20 cellular contexts compared by ENCODE assay signal in genomic region chr7:149823191-149823630, GRCh38. TPM values are rescaled to one million over a fixed set of nuclear protein-coding genes. Genes with fewer than 3 reads are reported as not detected.
DNase-seq lines count a peak whose midpoint lies in the region; ATAC-seq and TF ChIP-seq lines count a peak whose summit lies in the region.
"Had no signal": no experiment of that assay in that cellular context is flagged by ENCODE, and none has a peak within 500 bp of the region (broad histone marks: within the 10 kb centered on the region; RNA-seq: fewer than 3 reads in every experiment).

No MANE protein-coding gene starts in this region.

- no peaks in the 10 kb centered on the region for H3K36me3 ChIP-seq in right atrium auricular region
- no peaks in the 10 kb centered on the region for H3K36me3 ChIP-seq in mucosa of descending colon (ENCODE audit: low read depth)
- H3K36me3 ChIP-seq in spleen: no peaks in the 10 kb centered on the region
- H3K36me3 ChIP-seq in BE2C: no peaks in the 10 kb centered on the region

- H3K9me3 ChIP-seq in right atrium auricular region: no peaks in the 10 kb centered on the region
- H3K9me3 ChIP-seq in mucosa of descending colon: no peaks in the 10 kb centered on the region
- H3K9me3 ChIP-seq in spleen: no peaks in the 10 kb centered on the region
- peaks cover 3% of the 10 kb centered on the region; the same call in 1 of the 2 replicates for H3K9me3 ChIP-seq in BE2C
- H3K9me3 ChIP-seq: Caco-2 had no signal

- H3K27me3 ChIP-seq in right atrium auricular region (no peaks in the 10 kb centered on the region), spleen (replicated peaks in 1 of 7) (peaks cover 0 to 5% (median 0%) of the 10 kb centered on the region in 7 donors), BE2C (no peaks in the 10 kb centered on the region)

- intact Hi-C loops in left cardiac atrium (cut with DNase I) (no loop called here), mucosa of descending colon (cut with DNase I, micrococcal nuclease) (no loop called here), spleen (cut with DNase I; ENCODE audit: low total_unique reads) (no loop called here)

- no peaks in the 10 kb centered on the region for H3K4me1 ChIP-seq in right atrium auricular region
- peaks cover 9% of the 10 kb centered on the region for H3K4me1 ChIP-seq in mucosa of descending colon (ENCODE audit: low read depth)
- H3K4me1 ChIP-seq in spleen: no peaks in the 10 kb centered on the region
- H3K4me1 ChIP-seq in BE2C: peaks cover 18% of the 10 kb centered on the region

- H3K27ac ChIP-seq in right atrium auricular region: no peak overlapping the region
- H3K27ac ChIP-seq in spleen: no peak overlapping the region
- H3K27ac ChIP-seq: KMS-11 had no signal

- TF ChIP-seq CTCF in right atrium auricular region (IDR thresholded peaks at IDR 0.05) (no peak), mucosa of descending colon (IDR thresholded peaks at IDR 0.05) (no peak), spleen (IDR thresholded peaks at IDR 0.05 in 8 of 11, conservative IDR thresholded peaks at IDR 0.05 in 3 of 11) (no peak), BE2C (IDR thresholded peaks at IDR 0.05; ENCODE audit: low read depth, low read length) (no peak)

- no peak for TF ChIP-seq POLR2A in spleen (IDR thresholded peaks at IDR 0.05)

- H3K4me3 ChIP-seq in right atrium auricular region (no peak overlapping the region), mucosa of descending colon (no peak overlapping the region), spleen (no peak overlapping the region), BE2C (ENCODE audit: low read depth, low read length) (no peak overlapping the region)
- H3K4me3 ChIP-seq: GM23338 had no signal

- peak; percentile 14 for DNase-seq in left cardiac atrium
- no peak for DNase-seq in right atrium auricular region (ENCODE audit: low spot score)
- DNase-seq in RPMI8226: peak; percentile 59
- DNase-seq in mucosa of descending colon: peak in 2 of 3 donors; percentile 17 to 37
- DNase-seq in spleen: peak; percentile 69
- DNase-seq in BE2C: no peak
- DNase-seq in AML-193 (lab: John Stamatoyannopoulos, UW): no peak
- DNase-seq: Caco-2; CD4-positive, alpha-beta memory T cell; DMS 273 treated with DMSO at 0.1 percent for 48 hours; DMS79 treated with DMSO at 0.1 percent for 48 hours; IMR-90; NCI-H1092 treated with DMSO at 0.1 percent for 48 hours; NCI-H1436 treated with DMSO at 0.1 percent for 48 hours; NCI-H1930; NCI-H69 had no signal

- ATAC-seq in left cardiac atrium (no peak), mucosa of descending colon (no peak), HG03039 (IDR thresholded peaks at IDR 0.05; ENCODE audit: unreplicated experiment) (no peak)
- ATAC-seq: GM23338, HCT116 had no signal

- WGBS in spleen, 5 donors: 88 to 96% (median 93%) methylated on average over 7 to 8 of the region's 8 CpGs

RNA-seq across cellular contexts. Expression of gene ZNF862, which starts 15.0 kb away (rescaled TPM):
- total RNA-seq in left cardiac atrium (1 to 10 TPM; 8.7 to 9.7 TPM), right atrium auricular region (10 to 100 TPM in 1 of 2 donors, 1 to 10 TPM in 1; 7.0 to 11.0 TPM), mucosa of descending colon (10 to 100 TPM; 18.0 to 25.4 (median 25.2) TPM), spleen (10 to 100 TPM; 19.0 to 39.8 (median 30.2) TPM)
- 1 to 10 TPM; 4.4 to 9.9 (median 6.0) TPM for polyA plus RNA-seq in spleen
- 17.5 TPM for polyA plus RNA-seq in BE2C (2012; ENCODE audit: insufficient read depth, insufficient read length, low read depth)

RNA-seq across cellular contexts. Expression of gene ZNF467, which starts 49.8 kb away (rescaled TPM):
- total RNA-seq in left cardiac atrium (10 to 100 TPM in 1 of 2 donors, 1 to 10 TPM in 1; 7.9 to 10.4 TPM), right atrium auricular region (10 to 100 TPM in 1 of 2 donors, 1 to 10 TPM in 1; 3.2 to 11.0 TPM), mucosa of descending colon (10 to 100 TPM in 1 of 3 donors, 1 to 10 TPM in 2; 2.4 to 19.5 (median 5.1) TPM), spleen (10 to 100 TPM; 25.5 to 48.5 (median 37.6) TPM)
- 10 to 100 TPM in 2 of 3 donors, 1 to 10 TPM in 1; 6.0 to 15.2 (median 12.8) TPM for polyA plus RNA-seq in spleen
- polyA plus RNA-seq in BE2C (2012; ENCODE audit: insufficient read depth, insufficient read length, low read depth): 149 TPM
- total RNA-seq: IMR-90 had no signal

RNA-seq across cellular contexts. Expression of gene ATP6V0E2, which starts 50.6 kb away (rescaled TPM):
- total RNA-seq in left cardiac atrium (100 to 1,000 TPM in 1 of 2 donors, 10 to 100 TPM in 1; 56.8 to 104 TPM), right atrium auricular region (100 to 1,000 TPM in 1 of 2 donors, 10 to 100 TPM in 1; 60.7 to 122 TPM), mucosa of descending colon (10 to 100 TPM; 12.7 to 23.7 (median 20.9) TPM), spleen (10 to 100 TPM; 19.3 to 33.3 (median 28.0) TPM)
- 10 to 100 TPM; 23.0 to 35.4 (median 33.4) TPM for polyA plus RNA-seq in spleen
- polyA plus RNA-seq in BE2C (2012; ENCODE audit: insufficient read depth, insufficient read length, low read depth): 226 TPM

Comparison
In these comparisons a context has a peak if more than half of its experiments do, and no peak if none do; other contexts are left out.
1. DNase-seq: peak in left cardiac atrium (single experiment), RPMI8226 (single experiment), mucosa of descending colon (2 of 3) and spleen (single experiment); none in right atrium auricular region (single experiment), BE2C (single experiment) and AML-193 (0 of 2).